14 cellular contexts compared by ENCODE assay signal in the genomic region with DNA sequence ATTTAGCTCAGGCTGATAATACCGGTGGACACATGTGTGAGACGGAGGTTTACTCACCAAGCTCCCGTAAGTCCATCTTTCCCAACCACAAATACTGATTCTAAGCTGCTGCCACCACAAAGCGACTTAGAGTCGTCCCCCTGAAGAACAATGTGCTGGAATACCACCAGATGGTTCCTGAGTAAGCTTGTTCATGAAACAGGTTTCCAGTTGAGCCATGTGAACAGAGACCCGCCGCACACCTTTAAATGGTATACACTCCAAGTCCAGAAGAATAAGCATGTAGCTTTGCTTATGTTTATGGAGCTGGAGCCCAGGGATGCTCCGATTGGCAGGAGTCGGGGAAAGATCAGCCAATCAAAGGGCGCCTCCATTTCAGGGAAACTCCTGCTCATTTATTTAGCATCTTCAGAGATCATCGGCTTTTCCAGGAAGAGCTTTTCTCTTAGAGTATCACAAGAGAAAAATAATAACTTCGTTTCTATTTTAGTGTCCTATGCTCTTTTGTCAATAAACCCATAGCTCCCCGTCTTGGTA.
DNase-seq lines count a peak whose midpoint lies in the region; ATAC-seq, FAIRE-seq and TF ChIP-seq lines count a peak whose summit lies in the region.
"Had no signal": no experiment of that assay in that cellular context is flagged by ENCODE, and none has a peak within 500 bp of the region (broad histone marks: within the 10 kb centered on the region; RNA-seq: fewer than 3 reads in every experiment).

No MANE protein-coding gene starts in this region.

- H3K4me1 ChIP-seq in SK-N-SH (ENCODE audit: control insufficient read depth in 1 of 2, insufficient read depth in 2 of 2, low read depth in 1 of 2, low read length in 1 of 2) = peaks cover 0 to 37% of the 10 kb centered on the region in 2 experiments; a peak in 2 of 4 replicates
- peaks cover 5% of the 10 kb centered on the region for H3K4me1 ChIP-seq in mesenchymal stem cell (ENCODE audit: control insufficient read depth, insufficient read depth, low read depth, low read length)
- H3K4me1 ChIP-seq in right lobe of liver = peaks cover 0 to 29% (median 3%) of the 10 kb centered on the region in 4 donors
- H3K4me1 ChIP-seq in OCI-LY7 (ENCODE audit: insufficient read depth, low read length, poor library complexity, severe bottlenecking) = peaks cover 9% of the 10 kb centered on the region

- TF ChIP-seq RAD21 in SK-N-SH (IDR thresholded peaks at IDR 0.05; ENCODE audit: low read length) = no peak

- POLR2A ChIA-PET in SK-N-SH (lab: Yijun Ruan, JAX) = interaction anchor here (0.6 to 2.5 kb wide), 8 partner anchors 9 to 197 kb away, joined by 3 to 17 read pairs (median 4); no protein-coding TSS in a partner anchor
- POLR2A ChIA-PET in OCI-LY7 (lab: Charles Lee) = interaction anchor here (0.7 to 1.2 kb wide), 5 partner anchors 13 to 1680 kb away, joined by 3 read pairs; no protein-coding TSS in a partner anchor

- TF ChIP-seq CTCF in D721Med (IDR thresholded peaks at IDR 0.05; ENCODE audit: insufficient read depth, missing control alignments) (no peak), SK-N-SH (IDR thresholded peaks at IDR 0.05) (no peak), right lobe of liver (IDR thresholded peaks at IDR 0.05) (no peak), OCI-LY7 (conservative IDR thresholded peaks at IDR 0.05; ENCODE audit: low read length) (no peak)

- H3K18ac ChIP-seq in mesenchymal stem cell (ENCODE audit: low read depth in 1 of 2, low read length in 2 of 2) = no peak overlapping the region

- H3K27ac ChIP-seq in SK-N-SH (ENCODE audit: low read depth in 2 of 2, low read length in 1 of 2) (peak overlapping the region in 1 of 2 experiments; percentile 93; a peak in 2 of 4 replicates), mesenchymal stem cell (ENCODE audit: low read length, poor library complexity, severe bottlenecking) (no peak overlapping the region), right lobe of liver (no peak overlapping the region), OCI-LY7 (ENCODE audit: low read depth, low read length, poor library complexity, severe bottlenecking) (no peak overlapping the region)
- H3K27ac ChIP-seq: brain microvascular endothelial cell, SK-N-MC, upper lobe of left lung had no signal

- CTCF ChIA-PET in SK-N-SH (lab: Yijun Ruan, JAX) (interaction anchor here (0.5 to 24.0 kb wide), 50 partner anchors 9 to 1180 kb away, joined by 3 to 460 read pairs (median 5); no protein-coding TSS in a partner anchor), OCI-LY7 (lab: Charles Lee; ENCODE audit: unreplicated experiment) (no interaction called here)

- H3K9me3 ChIP-seq in SK-N-SH (no peaks in the 10 kb centered on the region), mesenchymal stem cell (ENCODE audit: control insufficient read depth, low read length) (no peaks in the 10 kb centered on the region), right lobe of liver (no peaks in the 10 kb centered on the region), OCI-LY7 (ENCODE audit: low read length) (no peaks in the 10 kb centered on the region)
- H3K9me3 ChIP-seq: mucosa of descending colon, upper lobe of left lung had no signal

- H4K20me1 ChIP-seq in SK-N-SH (ENCODE audit: insufficient read depth) (no peaks in the 10 kb centered on the region), OCI-LY7 (ENCODE audit: insufficient read depth, low read length) (no peaks in the 10 kb centered on the region; the same call in 1 of the 2 replicates)

- no peak overlapping the region for H2BK120ac ChIP-seq in mesenchymal stem cell (ENCODE audit: low read depth, low read length)

- H2BK15ac ChIP-seq in mesenchymal stem cell (ENCODE audit: low read depth, poor library complexity, severe bottlenecking) = no peak overlapping the region

- H3K9ac ChIP-seq in SK-N-SH = no peak overlapping the region
- H3K9ac ChIP-seq in mesenchymal stem cell (ENCODE audit: low read length) = no peak overlapping the region

- no peak overlapping the region for H3K23ac ChIP-seq in mesenchymal stem cell (ENCODE audit: low read length in 2 of 2)

- FAIRE-seq in D721Med (lab: Jason Lieb, UNC) = peak; percentile 16

- no peak overlapping the region for H3K14ac ChIP-seq in mesenchymal stem cell (ENCODE audit: low read length in 2 of 2)

- H3K27me3 ChIP-seq in SK-N-SH (ENCODE audit: insufficient read depth) (peaks cover 32% of the 10 kb centered on the region; the same call in 1 of the 2 replicates), mesenchymal stem cell (ENCODE audit: control insufficient read depth in 1 of 2, insufficient read depth in 1 of 2, low read length in 2 of 2) (peaks cover 10 to 33% of the 10 kb centered on the region in 2 experiments), right lobe of liver (no peaks in the 10 kb centered on the region)
- H3K27me3 ChIP-seq: brain microvascular endothelial cell, upper lobe of left lung had no signal

- H3K36me3 ChIP-seq in SK-N-SH (replicated peaks in 1 of 2; ENCODE audit: control insufficient read depth in 1 of 2, insufficient read depth in 2 of 2, low read length in 1 of 2) (no peaks in the 10 kb centered on the region), mesenchymal stem cell (ENCODE audit: control insufficient read depth in 1 of 2, insufficient read depth in 2 of 2, low read depth in 1 of 2, low read length in 2 of 2) (no peaks in the 10 kb centered on the region), right lobe of liver (no peaks in the 10 kb centered on the region), OCI-LY7 (ENCODE audit: insufficient read depth, low read length) (no peaks in the 10 kb centered on the region)
- H3K36me3 ChIP-seq: brain microvascular endothelial cell, upper lobe of left lung had no signal

- H3K4me3 ChIP-seq in SK-N-SH (ENCODE audit: low read depth in 2 of 2, low read length in 1 of 2) (peak overlapping the region; percentile 4 to 56; a peak in 3 of 4 replicates), mesenchymal stem cell (ENCODE audit: insufficient read depth in 1 of 2, low read depth in 1 of 2, low read length in 2 of 2) (no peak overlapping the region), right lobe of liver (no peak overlapping the region), OCI-LY7 (ENCODE audit: low read depth, low read length, poor library complexity, severe bottlenecking) (no peak overlapping the region)
- H3K4me3 ChIP-seq: mucosa of descending colon, SK-N-MC, upper lobe of left lung had no signal

- H3K79me1 ChIP-seq in mesenchymal stem cell (replicated peaks; ENCODE audit: low read length, poor library complexity, severe bottlenecking) = no peaks in the 10 kb centered on the region

- no peak overlapping the region for H3K4ac ChIP-seq in mesenchymal stem cell (ENCODE audit: low read depth in 1 of 2, low read length in 2 of 2)

- no peak overlapping the region for H2AK5ac ChIP-seq in mesenchymal stem cell (ENCODE audit: low read length, severe bottlenecking)

- DNase-seq in D721Med (ENCODE audit: insufficient read length, low spot score) = no peak
- peak; percentile 52 to 81 for DNase-seq in NCI-H2081 (lab: John Stamatoyannopoulos, UW)
- peak; percentile 73 for DNase-seq in SK-N-SH
- no peak for DNase-seq in mesenchymal stem cell
- DNase-seq in right lobe of liver = no peak
- no peak for DNase-seq in OCI-LY7 (ENCODE audit: low spot score)
- DNase-seq in effector CD4-positive, alpha-beta T cell = no peak
- DNase-seq: activated CD4-positive, alpha-beta T cell treated with anti-CD3 and anti-CD28 coated beads for 1 hour; activated T-cell treated with anti-CD3 and anti-CD28 coated beads, Interleukin-2, amount 50 U/mL, for 72 hours; brain microvascular endothelial cell; mucosa of descending colon; upper lobe of left lung had no signal

- TF ChIP-seq EP300 in SK-N-SH (IDR thresholded peaks at IDR 0.05; ENCODE audit: borderline replicate concordance in 1 of 2, low read depth in 1 of 2, low read length in 1 of 2) = no peak

- H4K91ac ChIP-seq in mesenchymal stem cell (ENCODE audit: low read length) = no peak overlapping the region

- intact Hi-C loops in right lobe of liver (cut with DNase I) = no loop called here
- intact Hi-C loops in OCI-LY7 (cut with micrococcal nuclease; ENCODE audit: unreplicated experiment) = loop anchor here (5.0 kb wide), 1 partner anchor 211 kb away; no protein-coding TSS in a partner anchor

- TF ChIP-seq POLR2A in right lobe of liver (IDR thresholded peaks at IDR 0.05) = no peak

- 17% methylated on average over 13 of the region's 13 CpGs for WGBS in SK-N-SH (ENCODE audit: low lambda C conversion rate)
- 95% methylated on average over 12 of the region's 13 CpGs for WGBS in mesenchymal stem cell
- 84% methylated on average over 13 of the region's 13 CpGs for WGBS in right lobe of liver (ENCODE audit: insufficient coverage, low coverage, low lambda C conversion rate, missing lambda C conversion rate)

- H4K8ac ChIP-seq in mesenchymal stem cell (ENCODE audit: low read length) = no peak overlapping the region

- H3K4me2 ChIP-seq in SK-N-SH (peak overlapping the region; percentile 3; the same call in 1 of the 2 replicates), mesenchymal stem cell (ENCODE audit: low read length, poor library complexity, severe bottlenecking) (no peak overlapping the region), OCI-LY7 (ENCODE audit: low read length) (no peak overlapping the region)

- no peak overlapping the region for H2AFZ ChIP-seq in SK-N-SH (ENCODE audit: low read depth)
- H2AFZ ChIP-seq in mesenchymal stem cell (ENCODE audit: low read depth, low read length) = no peak overlapping the region
- H2AFZ ChIP-seq in OCI-LY7 (ENCODE audit: low read length) = no peak overlapping the region

- no peak overlapping the region for H2BK5ac ChIP-seq in mesenchymal stem cell (ENCODE audit: low read depth, low read length, poor library complexity, severe bottlenecking)

- ATAC-seq in GM21529 (IDR thresholded peaks at IDR 0.05; ENCODE audit: unreplicated experiment) (no peak), right lobe of liver (no peak)
- ATAC-seq: activated T-cell treated with anti-CD3 and anti-CD28 coated beads, Interleukin-2, amount 50 U/mL, for 72 hours; mucosa of descending colon had no signal

- H3K9me2 ChIP-seq in SK-N-SH (no peaks in the 10 kb centered on the region), OCI-LY7 (ENCODE audit: insufficient read depth, low read length) (no peaks in the 10 kb centered on the region)

- BruUV-seq in OCI-LY7 (replicated peaks; lab: Mats Ljungman, UMichigan) = no TSS peak

- H3K79me2 ChIP-seq in SK-N-SH (ENCODE audit: insufficient read depth) = no peaks in the 10 kb centered on the region
- no peaks in the 10 kb centered on the region for H3K79me2 ChIP-seq in OCI-LY7 (ENCODE audit: insufficient read depth, low read depth, low read length)

- H2BK12ac ChIP-seq in mesenchymal stem cell (ENCODE audit: low read length in 2 of 2) = peak overlapping the region; percentile 63

- H3F3A ChIP-seq in SK-N-SH (replicated peaks; ENCODE audit: insufficient read depth) = no peaks in the 10 kb centered on the region

TF ChIP-seq in SK-N-SH, 30 proteins besides CTCF, POLR2A, EP300 and RAD21 (continues in another document):
- TF ChIP-seq RFX5 (IDR thresholded peaks at IDR 0.05; ENCODE audit: low read length) (peak; percentile 76; the same call in 1 of the 2 replicates), POLR2AphosphoS5 (IDR thresholded peaks at IDR 0.05; ENCODE audit: low read depth, low read length) (no peak)

Comparison
In these comparisons a context has a peak if more than half of its experiments do, and no peak if none do; other contexts are left out.
1. DNase-seq: peak in NCI-H2081 (2 of 2) and SK-N-SH (single experiment); none in D721Med (single experiment), mesenchymal stem cell (single experiment), right lobe of liver (0 of 3), OCI-LY7 (single experiment) and effector CD4-positive, alpha-beta T cell (single experiment).
2. H3K4me3 ChIP-seq: peak in SK-N-SH (2 of 2); none in mesenchymal stem cell (0 of 2), right lobe of liver (0 of 3) and OCI-LY7 (single experiment).